In genomic region chr6:42387336-42387735, GRCh38 we compare ENCODE assay signal across 11 cellular contexts.
A peak's percentile ranks its signal among the peaks of the same experiment; 100 is the strongest.
DNase-seq lines count a peak whose midpoint lies in the region; ATAC-seq and TF ChIP-seq lines count a peak whose summit lies in the region.
"Had no signal": no experiment of that assay in that cellular context is flagged by ENCODE, and none has a peak within 500 bp of the region (broad histone marks: within the 10 kb centered on the region; RNA-seq: fewer than 3 reads in every experiment).

No MANE protein-coding gene starts in this region.

- H4K20me1 ChIP-seq in KMS-11 (ENCODE audit: insufficient read depth), result no peaks in the 10 kb centered on the region

- H3K79me2 ChIP-seq in KMS-11 (ENCODE audit: insufficient read depth, low read depth), result no peaks in the 10 kb centered on the region

- no peak overlapping the region for H2AFZ ChIP-seq in KMS-11 (ENCODE audit: low read depth)

- H3K36me3 Mint-ChIP-seq in CD4-positive, alpha-beta T cell (ENCODE audit: low read depth), result no peaks in the 10 kb centered on the region
- H3K36me3 Mint-ChIP-seq in memory B cell, result no peaks in the 10 kb centered on the region
- no peaks in the 10 kb centered on the region for H3K36me3 Mint-ChIP-seq in nephron progenitor cell (ENCODE audit: low read depth)

- H3K4me2 ChIP-seq in KMS-11, result peak overlapping the region; percentile 11; the same call in 1 of the 2 replicates

- H3K9me3 ChIP-seq in CD4-positive, alpha-beta T cell (ENCODE audit: control insufficient read depth, low read length), result no peaks in the 10 kb centered on the region
- H3K9me3 ChIP-seq: stomach had no signal

- H3K27me3 Mint-ChIP-seq in CD4-positive, alpha-beta T cell, result no peaks in the 10 kb centered on the region
- no peaks in the 10 kb centered on the region for H3K27me3 Mint-ChIP-seq in memory B cell
- peaks cover 23% of the 10 kb centered on the region for H3K27me3 Mint-ChIP-seq in nephron progenitor cell (ENCODE audit: low read depth, poor library complexity)

- H3K4me3 ChIP-seq in KMS-11 (IDR thresholded peaks at IDR 0.05; ENCODE audit: insufficient read depth, low read depth, low read length) (no peak overlapping the region), H7 (ENCODE audit: insufficient read depth, low read depth, low read length) (no peak overlapping the region)
- H3K4me3 ChIP-seq: stomach had no signal

- peak in 5 of 10 experiments; percentile 9 to 44 (median 26) for DNase-seq in CD4-positive, alpha-beta T cell
- DNase-seq in activated T-cell treated with anti-CD3 and anti-CD28 coated beads, Interleukin-2, amount 50 U/mL, for 1 hour, result peak; percentile 38
- DNase-seq in memory B cell (ENCODE audit: low spot score in 2 of 2) (no peak), H7 (no peak), nephron progenitor cell (no peak)
- DNase-seq: aorta, NCI-H1417 treated with DMSO at 0.1 percent for 48 hours, stomach had no signal

- H3K27ac ChIP-seq in CD4-positive, alpha-beta T cell (ENCODE audit: low read depth, low read length), result no peak overlapping the region
- H3K27ac ChIP-seq in KMS-11, result no peak overlapping the region

- CTCF ChIA-PET in CD4-positive, alpha-beta T cell (lab: Charles Lee), result no interaction called here

- no peak overlapping the region for H3K9ac ChIP-seq in KMS-11

- POLR2A ChIA-PET in CD4-positive, alpha-beta T cell (lab: Charles Lee), result interaction anchor here (0.9 to 7.9 kb wide), 4 partner anchors 20 to 91 kb away, joined by 3 to 178 read pairs (median 6); partner anchors contain the start of gene TRERF1

- H3K4me1 ChIP-seq in KMS-11 (ENCODE audit: low read depth, poor library complexity, severe bottlenecking), result peaks cover 26% of the 10 kb centered on the region

- peak; percentile 67 for ATAC-seq in CD4-positive, alpha-beta T cell (ENCODE audit: poor library complexity)
- ATAC-seq in memory B cell (ENCODE audit: low read depth) (peak; percentile 69), HG02973 (IDR thresholded peaks at IDR 0.05; ENCODE audit: unreplicated experiment) (no peak), HG02642 (IDR thresholded peaks at IDR 0.05; ENCODE audit: poor library complexity, unreplicated experiment) (no peak)

- TF ChIP-seq CTCF in CD4-positive, alpha-beta T cell (IDR thresholded peaks at IDR 0.05), result no peak
- TF ChIP-seq CTCF in KMS-11 (conservative IDR thresholded peaks at IDR 0.05; ENCODE audit: low read depth, low read length) (no peak), nephron progenitor cell (IDR thresholded peaks at IDR 0.05) (no peak)

- intact Hi-C loops in CD4-positive, alpha-beta T cell (cut with DNase I, micrococcal nuclease), result loop anchor here (1.0 to 2.0 kb wide), 3 partner anchors 19 to 30 kb away; no protein-coding TSS in a partner anchor

- peak overlapping the region; percentile 99 for H3K27ac Mint-ChIP-seq in CD4-positive, alpha-beta T cell
- no peak overlapping the region for H3K27ac Mint-ChIP-seq in memory B cell
- H3K27ac Mint-ChIP-seq in nephron progenitor cell, result no peak overlapping the region

- peak overlapping the region; percentile 35 for H3K4me3 Mint-ChIP-seq in CD4-positive, alpha-beta T cell
- H3K4me3 Mint-ChIP-seq in memory B cell (peak overlapping the region; percentile 36), nephron progenitor cell (no peak overlapping the region)

- H3K36me3 ChIP-seq in KMS-11 (ENCODE audit: insufficient read depth), result no peaks in the 10 kb centered on the region
- no peaks in the 10 kb centered on the region for H3K36me3 ChIP-seq in H7 (replicated peaks; ENCODE audit: control insufficient read depth, insufficient read depth, low read length)
- H3K36me3 ChIP-seq: stomach had no signal

- no peaks in the 10 kb centered on the region for H3K27me3 ChIP-seq in CD4-positive, alpha-beta T cell (ENCODE audit: control insufficient read depth, insufficient read depth, low read length)
- H3K27me3 ChIP-seq in KMS-11 (ENCODE audit: insufficient read depth, low read depth), result no peaks in the 10 kb centered on the region
- no peaks in the 10 kb centered on the region for H3K27me3 ChIP-seq in H7 (ENCODE audit: control insufficient read depth, insufficient read depth, low read length)
- H3K27me3 ChIP-seq: stomach had no signal

- peaks cover 91% of the 10 kb centered on the region for H3K4me1 Mint-ChIP-seq in CD4-positive, alpha-beta T cell (ENCODE audit: low read depth)
- H3K4me1 Mint-ChIP-seq in memory B cell (peaks cover 24% of the 10 kb centered on the region), nephron progenitor cell (no peaks in the 10 kb centered on the region)

- no peaks in the 10 kb centered on the region for H3K9me3 Mint-ChIP-seq in CD4-positive, alpha-beta T cell
- H3K9me3 Mint-ChIP-seq in memory B cell (no peaks in the 10 kb centered on the region), nephron progenitor cell (no peaks in the 10 kb centered on the region)

Comparison
In these comparisons a context has a peak if more than half of its experiments do, and no peak if none do; other contexts are left out.
1. ATAC-seq: peak in CD4-positive, alpha-beta T cell (single experiment) and memory B cell (single experiment); none in HG02973 (single experiment) and HG02642 (single experiment).